ENCODE assay signal across 8 cellular contexts in genomic region chr15:34987982-34988873, GRCh38. TPM values are rescaled to one million over a fixed set of nuclear protein-coding genes. Genes with fewer than 3 reads are reported as not detected.
DNase-seq lines count a peak whose midpoint lies in the region; ATAC-seq and TF ChIP-seq lines count a peak whose summit lies in the region.

Gene ZNF770 (minus strand): TSS chr15:34988287. CDS start chr15:34983434, 4,853 bp downstream.

- peak; percentile 98 for TF ChIP-seq POLR2A in GM15510 (IDR thresholded peaks at IDR 0.05; ENCODE audit: borderline replicate concordance, extremely low read depth, insufficient read length)
- TF ChIP-seq POLR2A in vagina (IDR thresholded peaks at IDR 0.05): peak in 1 of 2 donors; percentile 47

- ATAC-seq in HG02840 (IDR thresholded peaks at IDR 0.05; ENCODE audit: low FRiP score, unreplicated experiment) (peak; percentile 85), right cardiac atrium (peak; percentile 94 to 96)

- WGBS in right cardiac atrium: under 1% methylated on average over 63 of the region's 63 CpGs

- intact Hi-C loops in T-helper 2 cell treated with Interferon-gamma antibody and Interleukin-4, amounts not matched to agents 100 ng/mL and 5 ng/mL, for 36 hours (cut with micrococcal nuclease): loop anchor here (1.0 to 10.0 kb wide), 4 partner anchors 19 to 1587 kb away; partner anchors contain the start of genes AQR, AVEN, CDIN1 and KATNBL1
- intact Hi-C loops in right cardiac atrium (cut with DNase I): no loop called here
- intact Hi-C loops in vagina (cut with DNase I): no loop called here

- H3K36me3 ChIP-seq in rectal smooth muscle tissue (ENCODE audit: control insufficient read depth, insufficient read depth, low read length) (no peaks in the 10 kb centered on the region), vagina (no peaks in the 10 kb centered on the region)

- DNase-seq in NCI-H1436 treated with DMSO at 0.1 percent for 48 hours (lab: John Stamatoyannopoulos, UW) (peak; percentile 1), anterior cingulate cortex (lab: John Stamatoyannopoulos, UW) (peak in 57 of 58 donors; percentile 22 to 85 (median 73)), right cardiac atrium (peak; percentile 75 to 91 (median 90)), vagina (ENCODE audit: extremely low spot score in 2 of 2) (no peak)

- no peaks in the 10 kb centered on the region for H3K9me3 ChIP-seq in right cardiac atrium (ENCODE audit: control insufficient read depth, low read length)
- no peaks in the 10 kb centered on the region for H3K9me3 ChIP-seq in vagina

- peak in 1 of 3 experiments; percentile 32 for TF ChIP-seq CTCF in vagina (IDR thresholded peaks at IDR 0.05)

- H3K4me1 ChIP-seq in right cardiac atrium (ENCODE audit: control insufficient read depth, insufficient read depth, low read length) (peaks cover 7% of the 10 kb centered on the region), rectal smooth muscle tissue (ENCODE audit: control insufficient read depth, insufficient read depth, low read length) (peaks cover 6% of the 10 kb centered on the region), vagina (peaks cover 45% of the 10 kb centered on the region)

- H3K27me3 ChIP-seq in right cardiac atrium (ENCODE audit: control insufficient read depth, insufficient read depth) (no peaks in the 10 kb centered on the region), rectal smooth muscle tissue (ENCODE audit: control insufficient read depth, insufficient read depth, low read length) (no peaks in the 10 kb centered on the region), vagina (no peaks in the 10 kb centered on the region)

- H3K4me3 ChIP-seq in right cardiac atrium (ENCODE audit: low read length): peak within 1 kb of the TSS; percentile 79
- H3K4me3 ChIP-seq in rectal smooth muscle tissue (ENCODE audit: low read length): peak within 1 kb of the TSS; percentile 83
- peak within 1 kb of the TSS; percentile 84 to 93 for H3K4me3 ChIP-seq in vagina

- peak within 1 kb of the TSS; percentile 86 for H3K9ac ChIP-seq in rectal smooth muscle tissue (ENCODE audit: low read length)

- H3K27ac ChIP-seq in right cardiac atrium (ENCODE audit: low read length): peak within 1 kb of the TSS; percentile 97
- H3K27ac ChIP-seq in rectal smooth muscle tissue (ENCODE audit: low read depth, low read length): peak within 1 kb of the TSS; percentile 89
- H3K27ac ChIP-seq in vagina: peak within 1 kb of the TSS; percentile 98

RNA-seq across cellular contexts. Expression of gene ZNF770, which starts in this region (rescaled TPM):
- 44.1 and 46.1 TPM in 2 replicates for total RNA-seq in T-helper 2 cell treated with Interferon-gamma antibody and Interleukin-4, amounts not matched to agents 100 ng/mL and 5 ng/mL, for 36 hours
- total RNA-seq in right cardiac atrium (10 to 100 TPM; 34.4 to 41.7 (median 38.0) TPM), vagina (28.2 TPM)
- polyA plus RNA-seq in right cardiac atrium: 17.1 TPM

Comparison
In these comparisons a context has a peak if more than half of its experiments do, and no peak if none do; other contexts are left out.
1. DNase-seq: peak in NCI-H1436 treated with DMSO at 0.1 percent for 48 hours (single experiment), anterior cingulate cortex (57 of 58) and right cardiac atrium (3 of 3); none in vagina (0 of 2).
2. Peak in every context shown above with its lines, with median percentiles within 50 percentile points of each other: H3K27ac ChIP-seq and H3K4me3 ChIP-seq.